In genomic region chrX:27458544-27458943, GRCh38 we compare ENCODE assay signal across 9 cellular contexts. TPM values are rescaled to one million over a fixed set of nuclear protein-coding genes. Genes with fewer than 3 reads are reported as not detected.
"Had no signal": no experiment of that assay in that cellular context is flagged by ENCODE, and none has a peak within 500 bp of the region (broad histone marks: within the 10 kb centered on the region; RNA-seq: fewer than 3 reads in every experiment).

No MANE protein-coding gene starts in this region.

RNA-seq across cellular contexts. Expression of gene PPP4R3C, which starts 4.6 kb away (rescaled TPM):
- total RNA-seq: OCI-LY7, PC-3, Peyer's patch, Right ventricle myocardium inferior, Right ventricle myocardium superior, RPMI7951, SJCRH30, SJSA1, SK-MEL-5 had no signal
